20 cellular contexts compared by ENCODE assay signal in genomic region chr13:45645263-45645662, GRCh38. TPM values are rescaled to one million over a fixed set of nuclear protein-coding genes. Genes with fewer than 3 reads are reported as not detected.
"Had no signal": no experiment of that assay in that cellular context is flagged by ENCODE, and none has a peak within 500 bp of the region (broad histone marks: within the 10 kb centered on the region; RNA-seq: fewer than 3 reads in every experiment).

No MANE protein-coding gene starts in this region.

RNA-seq across cellular contexts. Expression of gene ERICH6B, which starts 29.7 kb away (rescaled TPM):
- total RNA-seq: activated B cell treated with CpG ODN at 0.5 μM for 24 hours; activated CD4-positive, alpha-beta memory T cell treated with anti-CD3 and anti-CD28 coated beads for 36 hours; activated CD4-positive, alpha-beta T cell treated with anti-CD3 and anti-CD28 coated beads, Interleukin-2, amount 10 ng/mL, durations not matched to agents 24 days and 14 days; activated CD8-positive, alpha-beta memory T cell treated with anti-CD3 and anti-CD28 coated beads for 36 hours; activated CD8-positive, alpha-beta T cell treated with anti-CD3 and anti-CD28 coated beads for 36 hours; activated naive CD4-positive, alpha-beta T cell treated with anti-CD3 and anti-CD28 coated beads for 36 hours; activated naive CD4-positive, alpha-beta T cell treated with anti-CD3 and anti-CD28 coated beads, Interleukin-2, amount 50 U/mL, for 72 hours; activated naive CD8-positive, alpha-beta T cell treated with anti-CD3 and anti-CD28 coated beads for 36 hours; activated T-cell treated with anti-CD3 and anti-CD28 coated beads, Interleukin-2, amount 50 U/mL, for 4 hours; activated T-cell treated with anti-CD3 and anti-CD28 coated beads, Interleukin-2, amount 50 U/mL, for 72 hours; activated T-helper 1 cell treated with anti-CD3 and anti-CD28 coated beads, Interleukin-12 subunit alpha, Interleukin-12 subunit beta, Interleukin-2, Interleukin-4 antibody, amounts not matched to agents 30 ng/mL and 10 ng/mL and 1 ng/mL, durations not matched to agents 14 hours and 24 hours and 36 hours; activated T-helper 17 cell treated with anti-CD3 and anti-CD28 coated beads, Interleukin-2, amount 50 U/mL, for 72 hours; adrenal gland; aorta; astrocyte; body of pancreas; breast epithelium; cardiac septum; T-helper 2 cell treated with Interferon-gamma antibody and Interleukin-4, amounts not matched to agents 100 ng/mL and 5 ng/mL, for 36 hours had no signal
- polyA plus RNA-seq: adrenal gland, aorta had no signal

RNA-seq across cellular contexts. Expression of gene CBY2, which starts 56.9 kb away (rescaled TPM):
- total RNA-seq: activated B cell treated with CpG ODN at 0.5 μM for 24 hours; activated CD4-positive, alpha-beta memory T cell treated with anti-CD3 and anti-CD28 coated beads for 36 hours; activated CD4-positive, alpha-beta T cell treated with anti-CD3 and anti-CD28 coated beads, Interleukin-2, amount 10 ng/mL, durations not matched to agents 24 days and 14 days; activated CD8-positive, alpha-beta memory T cell treated with anti-CD3 and anti-CD28 coated beads for 36 hours; activated CD8-positive, alpha-beta T cell treated with anti-CD3 and anti-CD28 coated beads for 36 hours; activated naive CD4-positive, alpha-beta T cell treated with anti-CD3 and anti-CD28 coated beads for 36 hours; activated naive CD4-positive, alpha-beta T cell treated with anti-CD3 and anti-CD28 coated beads, Interleukin-2, amount 50 U/mL, for 72 hours; activated naive CD8-positive, alpha-beta T cell treated with anti-CD3 and anti-CD28 coated beads for 36 hours; activated T-cell treated with anti-CD3 and anti-CD28 coated beads, Interleukin-2, amount 50 U/mL, for 4 hours; activated T-helper 1 cell treated with anti-CD3 and anti-CD28 coated beads, Interleukin-12 subunit alpha, Interleukin-12 subunit beta, Interleukin-2, Interleukin-4 antibody, amounts not matched to agents 30 ng/mL and 10 ng/mL and 1 ng/mL, durations not matched to agents 14 hours and 24 hours and 36 hours; activated T-helper 17 cell treated with anti-CD3 and anti-CD28 coated beads, Interleukin-2, amount 50 U/mL, for 72 hours; adrenal gland; aorta; astrocyte; body of pancreas; breast epithelium; cardiac septum; cerebellum; T-helper 2 cell treated with Interferon-gamma antibody and Interleukin-4, amounts not matched to agents 100 ng/mL and 5 ng/mL, for 36 hours had no signal
- polyA plus RNA-seq: adrenal gland, aorta had no signal
